10 cellular contexts compared by ENCODE assay signal in the genomic region with DNA sequence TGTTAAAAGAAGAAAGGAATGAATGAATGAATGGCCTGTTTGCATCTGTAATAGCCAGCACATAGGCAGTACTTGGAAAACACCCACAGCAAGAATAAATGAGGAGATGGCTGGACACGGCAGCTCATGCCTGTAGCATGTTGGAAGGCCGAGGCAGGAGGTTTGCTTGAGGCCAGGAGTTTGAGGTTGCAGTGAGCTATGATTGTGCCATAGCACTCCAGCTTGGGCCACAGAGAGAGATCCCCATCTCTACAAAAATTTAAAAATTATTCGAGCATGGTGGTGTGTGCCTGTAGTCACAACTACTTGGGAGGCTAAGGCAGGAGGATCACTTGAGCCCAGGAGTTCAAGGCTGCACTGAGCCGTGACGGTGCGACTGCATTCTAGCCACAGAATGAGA. TPM values are rescaled to one million over a fixed set of nuclear protein-coding genes. Genes with fewer than 3 reads are reported as not detected.
A peak's percentile ranks its signal among the peaks of the same experiment; 100 is the strongest.
DNase-seq lines count a peak whose midpoint lies in the region; ATAC-seq and TF ChIP-seq lines count a peak whose summit lies in the region.
"Had no signal": no experiment of that assay in that cellular context is flagged by ENCODE, and none has a peak within 500 bp of the region (broad histone marks: within the 10 kb centered on the region; RNA-seq: fewer than 3 reads in every experiment).

No MANE protein-coding gene starts in this region.

- H3K56ac ChIP-seq in IMR-90 (ENCODE audit: extremely low read depth, insufficient read depth, low read length), result peak overlapping the region; percentile 64; the same call in 1 of the 2 replicates

- H3K9me1 ChIP-seq in IMR-90 (ENCODE audit: insufficient read depth, low read length), result peaks cover 26% of the 10 kb centered on the region

- peak overlapping the region; percentile 92 for H2BK5ac ChIP-seq in IMR-90 (ENCODE audit: low read depth, low read length, poor library complexity, severe bottlenecking)

- peak overlapping the region; percentile 96 for H4K5ac ChIP-seq in IMR-90 (ENCODE audit: low read depth, low read length)

- no peaks in the 10 kb centered on the region for H3K27me3 ChIP-seq in A673 (replicated peaks; ENCODE audit: insufficient read depth, low read depth, low read length, poor library complexity)
- no peaks in the 10 kb centered on the region for H3K27me3 ChIP-seq in IMR-90 (ENCODE audit: control insufficient read depth, insufficient read depth, low read length)

- no peaks in the 10 kb centered on the region for H3K9me3 Mint-ChIP-seq in dendritic cell treated with granulocyte-macrophage colony-stimulating factor and Interleukin-4, amounts not matched to agents 40 ng/mL and 50 ng/mL, for 4 days
- no peaks in the 10 kb centered on the region for H3K9me3 Mint-ChIP-seq in neural crest cell

- dilution Hi-C loops in IMR-90 (cut with HindIII; ENCODE audit: low sequenced_read_pairs, unreplicated experiment), result no loop called here

- peak overlapping the region; percentile 95 for H3K18ac ChIP-seq in IMR-90 (ENCODE audit: low read depth, low read length)

- peak overlapping the region; percentile 98 for H4K91ac ChIP-seq in IMR-90 (ENCODE audit: insufficient read depth, low read depth, low read length)

- H2BK20ac ChIP-seq in IMR-90 (ENCODE audit: low read depth, low read length), result peak overlapping the region; percentile 86

- H2AFZ ChIP-seq in IMR-90 (replicated peaks; ENCODE audit: low read length, poor library complexity), result no peak overlapping the region

- intact Hi-C loops in A673 (cut with micrococcal nuclease; ENCODE audit: unreplicated experiment) (no loop called here), IMR-90 (cut with micrococcal nuclease) (no loop called here)
- intact Hi-C loops in dendritic cell treated with granulocyte-macrophage colony-stimulating factor and Interleukin-4, amounts not matched to agents 40 ng/mL and 50 ng/mL, for 4 days (cut with micrococcal nuclease), result no loop called here

- no peak for DNase-seq in A673 (ENCODE audit: low spot score)
- no peak for DNase-seq in IMR-90
- DNase-seq in neural crest cell (ENCODE audit: low read depth, low spot score), result no peak
- no peak for DNase-seq in stimulated activated CD4-positive, alpha-beta T cell treated with anti-CD3 and anti-CD28 coated beads, Interleukin-1b, Interleukin-23, amount 100 ng/mL, for 48 hours
- DNase-seq in SIG-M5 (lab: John Stamatoyannopoulos, UW), result no peak
- DNase-seq in NCI-H446 (lab: John Stamatoyannopoulos, UW), result no peak
- DNase-seq in NCI-H1048 (lab: John Stamatoyannopoulos, UW), result no peak
- DNase-seq: COR-L47, NCI-H748 treated with DMSO at 0.1 percent for 48 hours had no signal

- H3K9me3 ChIP-seq in A673 (ENCODE audit: low read depth, low read length, poor library complexity, severe bottlenecking), result no peaks in the 10 kb centered on the region
- H3K9me3 ChIP-seq in IMR-90 (ENCODE audit: control insufficient read depth, insufficient read depth, low read length), result no peaks in the 10 kb centered on the region

- no peak overlapping the region for H3K4me2 ChIP-seq in IMR-90 (ENCODE audit: low read depth, low read length)

- ATAC-seq in IMR-90 (ENCODE audit: low read depth), result no peak

- H3K4me1 ChIP-seq in A673 (ENCODE audit: insufficient read depth, low read length, poor library complexity, severe bottlenecking), result peaks cover 33% of the 10 kb centered on the region
- peaks cover 26% of the 10 kb centered on the region for H3K4me1 ChIP-seq in IMR-90 (ENCODE audit: control insufficient read depth, insufficient read depth, low read length)

- peak overlapping the region; percentile 96; the same call in 2 of the 3 replicates for H2BK15ac ChIP-seq in IMR-90 (ENCODE audit: low read depth, low read length)

- no peak for TF ChIP-seq POLR2A in IMR-90 (IDR thresholded peaks at IDR 0.05; ENCODE audit: low read depth, low read length)

- H3K4ac ChIP-seq in IMR-90 (ENCODE audit: low read depth, low read length), result peak overlapping the region; percentile 90

- BruUV-seq in A673 (replicated peaks; lab: Mats Ljungman, UMichigan) (no TSS peak), IMR-90 (replicated peaks; lab: Mats Ljungman, UMichigan) (no TSS peak)

- peaks cover 80% of the 10 kb centered on the region for H3K36me3 Mint-ChIP-seq in dendritic cell treated with granulocyte-macrophage colony-stimulating factor and Interleukin-4, amounts not matched to agents 40 ng/mL and 50 ng/mL, for 4 days (ENCODE audit: low read depth)
- no peaks in the 10 kb centered on the region for H3K36me3 Mint-ChIP-seq in neural crest cell (ENCODE audit: low read depth)

- TF ChIP-seq CTCF in A673 (conservative IDR thresholded peaks at IDR 0.05; ENCODE audit: low read depth, low read length), result no peak
- no peak for TF ChIP-seq CTCF in IMR-90 (conservative IDR thresholded peaks at IDR 0.05; ENCODE audit: low read depth, low read length)
- TF ChIP-seq CTCF in neural crest cell (conservative IDR thresholded peaks at IDR 0.05), result no peak

- peak overlapping the region; percentile 92 to 99 for H4K8ac ChIP-seq in IMR-90 (ENCODE audit: low read depth in 2 of 2, low read length in 2 of 2)

- 91% methylated on average over 3 of the region's 6 CpGs; no CpG with 5 or more reads in 1 of the 2 experiments for WGBS in IMR-90 (ENCODE audit: extremely low coverage in 2 of 2, insufficient read length in 1 of 2), 2 experiments

- peak overlapping the region; percentile 55 for H3K9ac ChIP-seq in IMR-90 (ENCODE audit: low read depth, low read length)

- H4K20me1 ChIP-seq in IMR-90 (ENCODE audit: insufficient read depth, low read length), result peaks cover 14% of the 10 kb centered on the region; the same call in 1 of the 2 replicates

- POLR2A ChIA-PET in A673 (lab: Charles Lee; ENCODE audit: low non-redundant PET) (interaction anchor here (0.6 kb wide), 1 partner anchor 226 kb away, joined by 3 read pairs; no protein-coding TSS in a partner anchor), IMR-90 (lab: Charles Lee; ENCODE audit: unreplicated experiment) (interaction anchor here (0.8 kb wide), 1 partner anchor 9 kb away, joined by 3 read pairs; no protein-coding TSS in a partner anchor)

- peak overlapping the region; percentile 91 for H2AK9ac ChIP-seq in IMR-90 (replicated peaks; ENCODE audit: low read depth, low read length, poor library complexity)

- peak overlapping the region; percentile 68 for H3K14ac ChIP-seq in IMR-90 (replicated peaks; ENCODE audit: low read depth, low read length)

- H3K4me3 ChIP-seq in A673 (ENCODE audit: low read depth, low read length, poor library complexity, severe bottlenecking) (no peak overlapping the region), IMR-90 (ENCODE audit: insufficient read depth, low read depth, low read length) (no peak overlapping the region)

- H3K4me1 Mint-ChIP-seq in dendritic cell treated with granulocyte-macrophage colony-stimulating factor and Interleukin-4, amounts not matched to agents 40 ng/mL and 50 ng/mL, for 4 days (ENCODE audit: low read depth), result peaks cover 81% of the 10 kb centered on the region
- peaks cover 3% of the 10 kb centered on the region for H3K4me1 Mint-ChIP-seq in neural crest cell

- H2AK5ac ChIP-seq in IMR-90 (ENCODE audit: low read depth, low read length), result peak overlapping the region; percentile 99

- peak overlapping the region; percentile 89 for H2BK120ac ChIP-seq in IMR-90 (ENCODE audit: low read depth, low read length)

- TF ChIP-seq RAD21 in IMR-90 (IDR thresholded peaks at IDR 0.05; ENCODE audit: low read length), result no peak

- CTCF ChIA-PET in A673 (lab: Charles Lee), result no interaction called here
- CTCF ChIA-PET in IMR-90 (lab: Yijun Ruan, JAX), result interaction anchor here (0.6 kb wide), 2 partner anchors 72 to 89 kb away, joined by 3 read pairs; no protein-coding TSS in a partner anchor

- H3K23ac ChIP-seq in IMR-90 (ENCODE audit: low read depth, low read length), result peak overlapping the region; percentile 71; the same call in 1 of the 2 replicates

- H3K36me3 ChIP-seq in A673 (ENCODE audit: insufficient read depth, low read length, poor library complexity, severe bottlenecking) (no peaks in the 10 kb centered on the region), IMR-90 (ENCODE audit: control insufficient read depth, insufficient read depth, low read length) (peaks cover 20% of the 10 kb centered on the region)

- H3K4me3 Mint-ChIP-seq in dendritic cell treated with granulocyte-macrophage colony-stimulating factor and Interleukin-4, amounts not matched to agents 40 ng/mL and 50 ng/mL, for 4 days, result peak overlapping the region; percentile 61
- H3K4me3 Mint-ChIP-seq in neural crest cell, result no peak overlapping the region

- peak overlapping the region; percentile 96 for H3K27ac Mint-ChIP-seq in dendritic cell treated with granulocyte-macrophage colony-stimulating factor and Interleukin-4, amounts not matched to agents 40 ng/mL and 50 ng/mL, for 4 days
- H3K27ac Mint-ChIP-seq in neural crest cell (ENCODE audit: unreplicated experiment), result peak overlapping the region; percentile 67

- peak overlapping the region; percentile 87 for H3K27ac ChIP-seq in A673 (ENCODE audit: low read depth, low read length, poor library complexity, severe bottlenecking)
- peak overlapping the region; percentile 91 for H3K27ac ChIP-seq in IMR-90 (ENCODE audit: insufficient read depth, low read length)

- in situ Hi-C loops in IMR-90 (cut with MboI; ENCODE audit: low sequenced_read_pairs), result no loop called here

- peaks cover 18 to 84% of the 10 kb centered on the region in 2 experiments for H3K79me1 ChIP-seq in IMR-90 (ENCODE audit: low read depth in 1 of 2, low read length in 2 of 2)

- no peaks in the 10 kb centered on the region for H3K27me3 Mint-ChIP-seq in dendritic cell treated with granulocyte-macrophage colony-stimulating factor and Interleukin-4, amounts not matched to agents 40 ng/mL and 50 ng/mL, for 4 days
- H3K27me3 Mint-ChIP-seq in neural crest cell (ENCODE audit: low read depth), result no peaks in the 10 kb centered on the region

TF ChIP-seq in IMR-90, 13 proteins besides CTCF, POLR2A, EP300 and RAD21 (continues in another document):
- TF ChIP-seq FOS (IDR thresholded peaks at IDR 0.05; ENCODE audit: low read depth, low read length) (no peak), MAZ (IDR thresholded peaks at IDR 0.05; ENCODE audit: borderline replicate concordance, low read depth, low read length) (no peak)

RNA-seq across cellular contexts. Expression of a gene that starts 12.5 kb away (rescaled TPM):
- total RNA-seq in A673 (2021) (22.9 and 27.4 TPM in 2 replicates), IMR-90 (2012; rRNA removed) (6.3 and 8.3 TPM in 2 replicates), neural crest cell (11.2 and 12.8 TPM in 2 replicates)
- 18.7 and 21.5 TPM in 2 replicates for polyA plus RNA-seq in IMR-90 (2012; rRNA removed)
- 10.3 and 18.0 TPM in 2 replicates for polyA plus RNA-seq in IMR-90 (2012; cell fraction: cytosol; rRNA removed)
- 32.7 and 42.5 TPM in 2 replicates for polyA plus RNA-seq in IMR-90 (2012; cell fraction: nucleus; rRNA removed; ENCODE audit: low replicate concordance)

RNA-seq across cellular contexts. Expression of a gene that starts 57.7 kb away (rescaled TPM):
- total RNA-seq in A673 (2021) (45.7 and 53.0 TPM in 2 replicates), IMR-90 (2012; rRNA removed) (120 and 130 TPM in 2 replicates), neural crest cell (30.4 and 32.6 TPM in 2 replicates)
- polyA plus RNA-seq in IMR-90 (2012; rRNA removed), result 47.5 and 48.0 TPM in 2 replicates
- polyA plus RNA-seq in IMR-90 (2012; cell fraction: cytosol; rRNA removed), result 36.6 and 48.8 TPM in 2 replicates
- polyA plus RNA-seq in IMR-90 (2012; cell fraction: nucleus; rRNA removed; ENCODE audit: low replicate concordance), result 13.4 and 21.5 TPM in 2 replicates
